ENCODE assay signal across 22 cellular contexts in genomic region chr13:65844266-65844841, GRCh38.
"Had no signal": no experiment of that assay in that cellular context is flagged by ENCODE, and none has a peak within 500 bp of the region (broad histone marks: within the 10 kb centered on the region; RNA-seq: fewer than 3 reads in every experiment).

No MANE protein-coding gene starts in this region.

- H3K36me3 ChIP-seq: ovary, sigmoid colon, stomach, thyroid gland, uterus had no signal

- H3K4me3 ChIP-seq: dorsolateral prefrontal cortex, ovary, psoas muscle, sigmoid colon, stomach, thyroid gland, uterus had no signal

- H3K27ac Mint-ChIP-seq: immature natural killer cell; naive thymus-derived CD4-positive, alpha-beta T cell; stimulated activated naive B cell treated with anti-CD40 and anti-IgM and Interleukin-4, amounts not matched to agents 10 μg/mL and 1 μg/mL and 100 μg/mL, for 72 hours; type B pancreatic cell had no signal

- H3K9me3 ChIP-seq: ovary, psoas muscle, sigmoid colon, stomach, thyroid gland, uterus had no signal

- H3K4me3 Mint-ChIP-seq: immature natural killer cell; naive thymus-derived CD4-positive, alpha-beta T cell; nephron; stimulated activated naive B cell treated with anti-CD40 and anti-IgM and Interleukin-4, amounts not matched to agents 10 μg/mL and 1 μg/mL and 100 μg/mL, for 72 hours; type B pancreatic cell had no signal

- ATAC-seq: naive thymus-derived CD4-positive, alpha-beta T cell; psoas muscle; right cardiac atrium had no signal

- H3K36me3 Mint-ChIP-seq: immature natural killer cell; naive thymus-derived CD4-positive, alpha-beta T cell; stimulated activated naive B cell treated with anti-CD40 and anti-IgM and Interleukin-4, amounts not matched to agents 10 μg/mL and 1 μg/mL and 100 μg/mL, for 72 hours; type B pancreatic cell had no signal

- H3K4me1 Mint-ChIP-seq: immature natural killer cell; stimulated activated naive B cell treated with anti-CD40 and anti-IgM and Interleukin-4, amounts not matched to agents 10 μg/mL and 1 μg/mL and 100 μg/mL, for 72 hours had no signal

- H3K27ac ChIP-seq: dorsolateral prefrontal cortex, ovary, psoas muscle, sigmoid colon, stomach, thyroid gland, uterus had no signal

- DNase-seq: cerebellar nuclear complex; dorsolateral prefrontal cortex; effector CD4-positive, alpha-beta T cell; hypothalamus; immature natural killer cell; islet precursor cell; mesenchymal stem cell; midbrain; naive thymus-derived CD4-positive, alpha-beta T cell; occipital lobe; psoas muscle; sigmoid colon; stimulated activated CD4-positive, alpha-beta T cell treated with anti-CD3 and anti-CD28 coated beads, Interleukin-2, amount 100 ng/mL, for 24 hours; stimulated activated CD4-positive, alpha-beta T cell treated with anti-CD3 and anti-CD28 coated beads, Interleukin-4, amount 100 ng/mL, for 24 hours; stimulated activated naive B cell treated with anti-CD40 and anti-IgM and Interleukin-4, amounts not matched to agents 10 μg/mL and 1 μg/mL and 100 μg/mL, for 72 hours; stomach; thyroid gland; uterus had no signal

- H3K4me1 ChIP-seq: psoas muscle, thyroid gland, uterus had no signal

- H3K9me3 Mint-ChIP-seq: nephron, type B pancreatic cell had no signal

- H3K27me3 Mint-ChIP-seq: naive thymus-derived CD4-positive, alpha-beta T cell; stimulated activated naive B cell treated with anti-CD40 and anti-IgM and Interleukin-4, amounts not matched to agents 10 μg/mL and 1 μg/mL and 100 μg/mL, for 72 hours; type B pancreatic cell had no signal

- H3K27me3 ChIP-seq: dorsolateral prefrontal cortex, ovary, sigmoid colon, stomach, thyroid gland, uterus had no signal
